ENCODE assay signal across 15 cellular contexts in genomic region chr17:82016061-82016874, GRCh38. TPM values are rescaled to one million over a fixed set of nuclear protein-coding genes. Genes with fewer than 3 reads are reported as not detected.
A peak's percentile ranks its signal among the peaks of the same experiment; 100 is the strongest.
DNase-seq lines count a peak whose midpoint lies in the region; ATAC-seq, FAIRE-seq and TF ChIP-seq lines count a peak whose summit lies in the region.
"Had no signal": no experiment of that assay in that cellular context is flagged by ENCODE, and none has a peak within 500 bp of the region (broad histone marks: within the 10 kb centered on the region; RNA-seq: fewer than 3 reads in every experiment).

No MANE protein-coding gene starts in this region.

- TF ChIP-seq CTCF in RWPE1 (conservative IDR thresholded peaks at IDR 0.05; ENCODE audit: low read depth), result no peak
- TF ChIP-seq CTCF in K562 (IDR thresholded peaks at IDR 0.05 in 2 of 3, conservative IDR thresholded peaks at IDR 0.05 in 1 of 3; ENCODE audit: insufficient read depth in 2 of 3, low read depth in 1 of 3, low read length in 3 of 3), result no peak
- no peak for TF ChIP-seq CTCF in mammary epithelial cell (conservative IDR thresholded peaks at IDR 0.05 in 1 of 2, IDR thresholded peaks at IDR 0.05 in 1 of 2; ENCODE audit: extremely low read depth in 1 of 2, insufficient read depth in 1 of 2, low read depth in 1 of 2, low read length in 2 of 2)
- no peak for TF ChIP-seq CTCF in progenitor cell of endocrine pancreas (IDR thresholded peaks at IDR 0.05; ENCODE audit: unreplicated experiment)

- H2BK15ac ChIP-seq in neuronal stem cell (ENCODE audit: low read length), result no peak overlapping the region

- no peak overlapping the region for H2BK120ac ChIP-seq in neuronal stem cell (ENCODE audit: low read depth, low read length)

- no peaks in the 10 kb centered on the region for H3K4me1 Mint-ChIP-seq in progenitor cell of endocrine pancreas (ENCODE audit: low read depth)

- no peak overlapping the region for H3K9ac ChIP-seq in K562 (ENCODE audit: insufficient read depth in 1 of 2, low read depth in 2 of 2, low read length in 2 of 2)
- H3K9ac ChIP-seq in neuronal stem cell (ENCODE audit: low read depth, low read length, poor library complexity), result no peak overlapping the region
- no peak overlapping the region for H3K9ac ChIP-seq in mammary epithelial cell (ENCODE audit: insufficient read depth, low read length)
- H3K9ac ChIP-seq: GM23248 had no signal

- no peak overlapping the region for H3K4me3 Mint-ChIP-seq in progenitor cell of endocrine pancreas (ENCODE audit: low read depth)
- H3K4me3 Mint-ChIP-seq: B cell; CD4-positive, alpha-beta T cell; H9; IgD-negative memory B cell had no signal

- FAIRE-seq in K562 (lab: Jason Lieb, UNC), result no peak
- FAIRE-seq: A204.1, GM18507 had no signal

- H4K20me1 ChIP-seq in K562 (replicated peaks; ENCODE audit: control insufficient read depth, insufficient read depth, low read length), result peaks cover 14% of the 10 kb centered on the region
- H4K20me1 ChIP-seq in mammary epithelial cell (ENCODE audit: insufficient read depth, low read length), result peaks cover 3% of the 10 kb centered on the region

- intact Hi-C loops in K562 (cut with micrococcal nuclease), result no loop called here
- intact Hi-C loops in mammary epithelial cell (cut with micrococcal nuclease), result no loop called here

- H3K27me3 ChIP-seq in K562 (ENCODE audit: control insufficient read depth in 2 of 2, insufficient read depth in 2 of 2, low read length in 2 of 2) (no peaks in the 10 kb centered on the region), neuronal stem cell (ENCODE audit: control insufficient read depth in 3 of 3, insufficient read depth in 3 of 3, low read depth in 1 of 3, low read length in 3 of 3) (no peaks in the 10 kb centered on the region), mammary epithelial cell (ENCODE audit: insufficient read depth, low read length) (no peaks in the 10 kb centered on the region)

- no peak for TF ChIP-seq EP300 in K562 (IDR thresholded peaks at IDR 0.05; ENCODE audit: low read length)

- H2BK12ac ChIP-seq in neuronal stem cell (ENCODE audit: low read length), result peak overlapping the region; percentile 58

- TF ChIP-seq RAD21 in K562 (CRISPR knock-in tag; conservative IDR thresholded peaks at IDR 0.05 in 1 of 2, IDR thresholded peaks at IDR 0.05 in 1 of 2), result no peak

- peak overlapping the region; percentile 21 for H3K14ac ChIP-seq in neuronal stem cell (ENCODE audit: low read length)

- H3K9me3 ChIP-seq in K562 (replicated peaks; ENCODE audit: control insufficient read depth, insufficient read depth, low read depth, low read length), result no peaks in the 10 kb centered on the region
- H3K9me3 ChIP-seq in neuronal stem cell (replicated peaks in 1 of 2; ENCODE audit: control insufficient read depth in 2 of 2, insufficient read depth in 1 of 2, low read depth in 1 of 2, low read length in 2 of 2), result no peaks in the 10 kb centered on the region
- no peaks in the 10 kb centered on the region for H3K9me3 ChIP-seq in mammary epithelial cell (replicated peaks; ENCODE audit: insufficient read depth, low read length)

- no peak for TF ChIP-seq POLR2A in K562 (conservative IDR thresholded peaks at IDR 0.05)

- no peaks in the 10 kb centered on the region for H3K9me1 ChIP-seq in K562 (ENCODE audit: control insufficient read depth, insufficient read depth, low read length)

- H3K4ac ChIP-seq in neuronal stem cell (ENCODE audit: low read length), result no peak overlapping the region

- WGBS in K562 (ENCODE audit: insufficient coverage, low coverage, missing lambda C conversion rate), result 85% methylated on average over 15 of the region's 28 CpGs
- WGBS in neuronal stem cell (ENCODE audit: extremely low coverage in 2 of 2, insufficient read length in 2 of 2, insufficient replicate concordance in 1 of 2), 2 donors, result no CpG with 5 or more reads among the region's 28 CpGs
- WGBS in mammary epithelial cell (ENCODE audit: low coverage, missing lambda C conversion rate), result 85% methylated on average over 11 of the region's 28 CpGs

- H3K36me3 Mint-ChIP-seq in progenitor cell of endocrine pancreas (ENCODE audit: insufficient read depth), result peaks cover 2% of the 10 kb centered on the region
- H3K36me3 Mint-ChIP-seq: IgD-negative memory B cell had no signal

- H3K4me3 ChIP-seq in K562 (no peak overlapping the region), neuronal stem cell (ENCODE audit: low read length in 2 of 2) (no peak overlapping the region), mammary epithelial cell (replicated peaks in 1 of 3; ENCODE audit: insufficient read depth in 1 of 3, low read depth in 2 of 3, low read length in 3 of 3) (no peak overlapping the region)
- H3K4me3 ChIP-seq: GM23248 had no signal

- dilution Hi-C loops in mammary epithelial cell (cut with HindIII; ENCODE audit: low sequenced_read_pairs), result loop anchor here (5.0 kb wide), 1 partner anchor 104 kb away; the partner anchor contains the start of gene PCYT2

- peaks cover 12% of the 10 kb centered on the region for H3K79me1 ChIP-seq in neuronal stem cell (ENCODE audit: low read depth, low read length)

- H3K27ac ChIP-seq in RWPE1, result peak overlapping the region; percentile 80
- H3K27ac ChIP-seq in K562 (ENCODE audit: extremely low read depth, low read depth, low read length), result no peak overlapping the region
- H3K27ac ChIP-seq in neuronal stem cell (replicated peaks; ENCODE audit: low read length), result no peak overlapping the region
- no peak overlapping the region for H3K27ac ChIP-seq in mammary epithelial cell (ENCODE audit: insufficient read depth, low read depth, low read length)
- H3K27ac ChIP-seq: GM23248 had no signal

- no peak overlapping the region for H2BK5ac ChIP-seq in neuronal stem cell (ENCODE audit: low read length)

- in situ Hi-C loops in K562 (cut with MboI), result no loop called here
- in situ Hi-C loops in mammary epithelial cell (cut with MboI; ENCODE audit: low sequenced_read_pairs in 2 of 2), result loop anchor here (5.0 to 10.0 kb wide), 2 partner anchors 49 to 51 kb away; partner anchors contain the start of gene NOTUM (in 1 of the 2)

- H2AK5ac ChIP-seq in neuronal stem cell (ENCODE audit: low read depth, low read length), result no peak overlapping the region

- H3K18ac ChIP-seq in neuronal stem cell (ENCODE audit: low read length), result no peak overlapping the region

- POLR2A ChIA-PET in RWPE1 (lab: Yijun Ruan, JAX; ENCODE audit: low non-redundant PET), result interaction anchor here (0.7 kb wide), 1 partner anchor 12 kb away, joined by 3 read pairs; no protein-coding TSS in a partner anchor
- POLR2A ChIA-PET in K562 (lab: Yijun Ruan, JAX), result interaction anchor here (0.7 to 1.0 kb wide), 2 partner anchors 19 to 73 kb away, joined by 3 to 4 read pairs; no protein-coding TSS in a partner anchor

- H3K4me2 ChIP-seq in K562 (ENCODE audit: insufficient read depth, low read length), result no peak overlapping the region
- H3K4me2 ChIP-seq in neuronal stem cell (ENCODE audit: insufficient read depth, low read length, poor library complexity, severe bottlenecking), result no peak overlapping the region
- no peak overlapping the region for H3K4me2 ChIP-seq in mammary epithelial cell (ENCODE audit: insufficient read depth, low read depth, low read length)

- H2AFZ ChIP-seq in K562 (ENCODE audit: low read depth, low read length) (no peak overlapping the region), neuronal stem cell (ENCODE audit: low read length) (no peak overlapping the region), mammary epithelial cell (ENCODE audit: low read depth, low read length) (no peak overlapping the region)
- H2AFZ ChIP-seq: GM23248 had no signal

- H3K23ac ChIP-seq in neuronal stem cell (ENCODE audit: low read depth, low read length, poor library complexity), result peak overlapping the region; percentile 31

- H4K91ac ChIP-seq in neuronal stem cell (ENCODE audit: low read depth, low read length, poor library complexity), result no peak overlapping the region

- H4K8ac ChIP-seq in neuronal stem cell (ENCODE audit: low read depth, low read length), result no peak overlapping the region

- BruUV-seq in K562 (replicated peaks; lab: Mats Ljungman, UMichigan) (no TSS peak), mammary epithelial cell (replicated peaks; lab: Mats Ljungman, UMichigan) (no TSS peak)

- H3K9me3 Mint-ChIP-seq in progenitor cell of endocrine pancreas (ENCODE audit: low read depth), result no peaks in the 10 kb centered on the region
- H3K9me3 Mint-ChIP-seq: CD4-positive, alpha-beta T cell; H9; IgD-negative memory B cell had no signal

- DNase-seq in RWPE1 (ENCODE audit: low spot score) (no peak), K562 (ENCODE audit: extremely low read depth in 1 of 4, low spot score in 3 of 4) (no peak), neuronal stem cell (ENCODE audit: low spot score) (no peak), mammary epithelial cell (no peak), progenitor cell of endocrine pancreas (ENCODE audit: low spot score, unreplicated experiment) (no peak)
- DNase-seq: C1 segment of cervical spinal cord; Calu3; CD4-positive, alpha-beta T cell; DMS 273 treated with DMSO at 0.1 percent for 48 hours; GM23248; H9 had no signal

- no peak for ATAC-seq in K562

- H3K4me1 ChIP-seq in K562 (replicated peaks in 1 of 2; ENCODE audit: control insufficient read depth in 2 of 2, insufficient read depth in 2 of 2, low read length in 2 of 2), result peaks cover 11 to 96% of the 10 kb centered on the region in 2 experiments; a peak in 4 of 5 replicates
- peaks cover 0 to 18% of the 10 kb centered on the region in 2 donors for H3K4me1 ChIP-seq in neuronal stem cell (ENCODE audit: control insufficient read depth in 2 of 2, insufficient read depth in 1 of 2, low read depth in 1 of 2, low read length in 2 of 2)
- H3K4me1 ChIP-seq in mammary epithelial cell (ENCODE audit: insufficient read depth, low read length), result peaks cover 6% of the 10 kb centered on the region

- H3K27me3 Mint-ChIP-seq in progenitor cell of endocrine pancreas, result no peaks in the 10 kb centered on the region
- H3K27me3 Mint-ChIP-seq: B cell; CD4-positive, alpha-beta T cell; IgD-negative memory B cell had no signal

- no peak overlapping the region for H3K27ac Mint-ChIP-seq in progenitor cell of endocrine pancreas
- H3K27ac Mint-ChIP-seq: B cell; CD4-positive, alpha-beta T cell; H9; IgD-negative memory B cell had no signal

- peaks cover 30% of the 10 kb centered on the region; the same call in 1 of the 3 replicates for H3K36me3 ChIP-seq in K562 (ENCODE audit: control insufficient read depth, insufficient read depth, low read length)
- H3K36me3 ChIP-seq in neuronal stem cell (replicated peaks in 1 of 2; ENCODE audit: control insufficient read depth in 2 of 2, insufficient read depth in 2 of 2, low read length in 2 of 2), result peaks cover 6 to 31% of the 10 kb centered on the region in 2 donors
- peaks cover 3% of the 10 kb centered on the region for H3K36me3 ChIP-seq in mammary epithelial cell (ENCODE audit: insufficient read depth, low read length)

- peaks cover 13% of the 10 kb centered on the region for H3K79me2 ChIP-seq in K562 (ENCODE audit: control insufficient read depth, insufficient read depth, low read length)
- peaks cover 13% of the 10 kb centered on the region for H3K79me2 ChIP-seq in mammary epithelial cell (ENCODE audit: insufficient read depth, low read length)

- CTCF ChIA-PET in RWPE1 (lab: Yijun Ruan, JAX) (interaction anchor here (0.6 to 4.1 kb wide), 4 partner anchors 29 to 93 kb away, joined by 3 to 35 read pairs (median 4); partner anchors contain the start of gene NOTUM), K562 (lab: Yijun Ruan, JAX; ENCODE audit: low intra/inter-chr PET ratio) (no interaction called here), mammary epithelial cell (lab: Charles Lee; ENCODE audit: low non-redundant PET) (no interaction called here)

RNA-seq across cellular contexts. Expression of gene CENPX, which starts 6.4 kb away (rescaled TPM):
- 52.2 and 175 TPM in 2 replicates for total RNA-seq in K562 (2011; cell fraction: chromatin; rRNA removed; ENCODE audit: low replicate concordance)
- total RNA-seq in K562 (2011; cell fraction: nucleolus; rRNA removed), result 218 and 267 TPM in 2 replicates
- total RNA-seq in K562 (2011; cell fraction: nucleoplasm; rRNA removed), result 117 and 130 TPM in 2 replicates
- total RNA-seq in K562 (2014; rRNA removed), result 318 and 420 TPM in 2 replicates
- total RNA-seq in K562 (2014; rRNA removed; fragmentation: Illumina TruSeq; extraction: Trizol), result 46.8 and 67.9 TPM in 2 replicates
- 124 and 127 TPM in 2 replicates for total RNA-seq in K562 (2015; rRNA removed; fragmentation: Illumina TruSeq; extraction: Trizol)
- 267 and 275 TPM in 2 replicates for total RNA-seq in K562 (2021)
- 170 and 181 TPM in 2 replicates for polyA plus RNA-seq in K562 (2011; rRNA removed)
- 177 and 348 TPM in 2 replicates for polyA plus RNA-seq in K562 (2011; cell fraction: cytosol; rRNA removed)
- polyA plus RNA-seq in K562 (2011; cell fraction: nucleus; rRNA removed), result 315 and 491 TPM in 2 replicates
- 133 and 234 TPM in 2 replicates for polyA plus RNA-seq in K562 (2012)
- 115 and 158 TPM in 2 replicates for polyA plus RNA-seq in K562 (2014; fragmentation: Illumina TruSeq; extraction: Trizol)
- 100 to 1,000 TPM in 1 of 2 experiments, 10 to 100 TPM in 1; 32.7 to 113 TPM for polyA plus RNA-seq in K562 (2014; fragmentation: Nextera tagmentation; extraction: Ambion mirVana)
- polyA plus RNA-seq in K562 (2014; rRNA removed), result 352 and 375 TPM in 2 replicates
- polyA minus RNA-seq in K562 (2011; rRNA and poly(A)+ RNA removed), result 20.5 and 34.2 TPM in 2 replicates
- 62.7 and 65.0 TPM in 2 replicates for polyA minus RNA-seq in K562 (2011; cell fraction: cytosol; rRNA and poly(A)+ RNA removed)
- polyA minus RNA-seq in K562 (2011; cell fraction: nucleus; rRNA and poly(A)+ RNA removed), result 51.4 and 58.3 TPM in 2 replicates
- polyA plus RNA-seq in neuronal stem cell (2013, experiment 1 of 2), result 45.1 TPM
- polyA plus RNA-seq in neuronal stem cell (2013, experiment 2 of 2), result 45.1 TPM
- total RNA-seq in mammary epithelial cell, result 10 to 100 TPM in 1 of 2 donors, 1 to 10 TPM in 1; 6.8 to 62.8 TPM
- polyA plus RNA-seq in mammary epithelial cell, result 102 TPM
- polyA minus RNA-seq in mammary epithelial cell, result 9.9 TPM
- total RNA-seq in progenitor cell of endocrine pancreas, result 64.1 and 66.2 TPM in 2 replicates

RNA-seq across cellular contexts. Expression of gene LRRC45, which starts 6.8 kb away (rescaled TPM):
- total RNA-seq in K562 (2011; cell fraction: chromatin; rRNA removed; ENCODE audit: low replicate concordance), result 25.2 and 72.7 TPM in 2 replicates
- total RNA-seq in K562 (2011; cell fraction: nucleolus; rRNA removed), result 47.9 and 57.9 TPM in 2 replicates
- total RNA-seq in K562 (2011; cell fraction: nucleoplasm; rRNA removed), result 27.0 and 29.0 TPM in 2 replicates
- total RNA-seq in K562 (2014; rRNA removed) (21.5 and 21.7 TPM in 2 replicates), K562 (2014; rRNA removed; fragmentation: Illumina TruSeq; extraction: Trizol) (1.8 and 3.5 TPM in 2 replicates), K562 (2015; rRNA removed; fragmentation: Illumina TruSeq; extraction: Trizol) (11.2 and 13.1 TPM in 2 replicates), K562 (2021) (16.6 and 19.1 TPM in 2 replicates), mammary epithelial cell (10 to 100 TPM in 1 of 2 donors, 1 to 10 TPM in 1; 4.5 to 10.9 TPM), progenitor cell of endocrine pancreas (39.4 and 43.7 TPM in 2 replicates)
- polyA plus RNA-seq in K562 (2011; rRNA removed) (7.2 and 10.4 TPM in 2 replicates), K562 (2014; fragmentation: Illumina TruSeq; extraction: Trizol) (4.2 and 4.3 TPM in 2 replicates), K562 (2014; fragmentation: Nextera tagmentation; extraction: Ambion mirVana) (not detected), K562 (2014; rRNA removed) (18.4 and 26.6 TPM in 2 replicates), mammary epithelial cell (6.8 TPM)
- polyA plus RNA-seq in K562 (2011; cell fraction: cytosol; rRNA removed), result 6.3 and 10.0 TPM in 2 replicates
- 87.0 and 113 TPM in 2 replicates for polyA plus RNA-seq in K562 (2011; cell fraction: nucleus; rRNA removed)
- polyA plus RNA-seq in K562 (2012), result 12.2 and 13.1 TPM in 2 replicates
- 2.0 and 4.1 TPM in 2 replicates for polyA minus RNA-seq in K562 (2011; rRNA and poly(A)+ RNA removed)
- polyA minus RNA-seq in K562 (2011; cell fraction: cytosol; rRNA and poly(A)+ RNA removed), result 5.8 and 7.1 TPM in 2 replicates
- 21.4 and 23.9 TPM in 2 replicates for polyA minus RNA-seq in K562 (2011; cell fraction: nucleus; rRNA and poly(A)+ RNA removed)
- 13.2 TPM for polyA plus RNA-seq in neuronal stem cell (2013, experiment 1 of 2)
- 12.5 TPM for polyA plus RNA-seq in neuronal stem cell (2013, experiment 2 of 2)
- polyA minus RNA-seq in mammary epithelial cell, result 4.7 TPM

RNA-seq across cellular contexts. Expression of gene RAC3, which starts 15.2 kb away (rescaled TPM):
- total RNA-seq in K562 (2011; cell fraction: chromatin; rRNA removed; ENCODE audit: low replicate concordance), result 19.4 and 85.2 TPM in 2 replicates
- 134 and 179 TPM in 2 replicates for total RNA-seq in K562 (2011; cell fraction: nucleolus; rRNA removed)
- total RNA-seq in K562 (2011; cell fraction: nucleoplasm; rRNA removed), result 71.3 and 86.0 TPM in 2 replicates
- total RNA-seq in K562 (2014; rRNA removed) (292 and 377 TPM in 2 replicates), K562 (2014; rRNA removed; fragmentation: Illumina TruSeq; extraction: Trizol) (21.8 and 30.5 TPM in 2 replicates), K562 (2015; rRNA removed; fragmentation: Illumina TruSeq; extraction: Trizol) (91.3 and 98.6 TPM in 2 replicates), K562 (2021) (133 and 139 TPM in 2 replicates), mammary epithelial cell (1 to 10 TPM; 6.7 to 8.0 TPM), progenitor cell of endocrine pancreas (25.2 and 26.2 TPM in 2 replicates)
- polyA plus RNA-seq in K562 (2011; rRNA removed) (118 and 135 TPM in 2 replicates), K562 (2014; fragmentation: Illumina TruSeq; extraction: Trizol) (137 and 193 TPM in 2 replicates), K562 (2014; fragmentation: Nextera tagmentation; extraction: Ambion mirVana) (under 1 TPM; 0.23 to 0.28 TPM), K562 (2014; rRNA removed) (281 and 307 TPM in 2 replicates), mammary epithelial cell (18.4 TPM)
- polyA plus RNA-seq in K562 (2011; cell fraction: cytosol; rRNA removed), result 275 and 623 TPM in 2 replicates
- 159 and 273 TPM in 2 replicates for polyA plus RNA-seq in K562 (2011; cell fraction: nucleus; rRNA removed)
- polyA plus RNA-seq in K562 (2012), result 51.3 and 82.3 TPM in 2 replicates
- 16.0 and 29.2 TPM in 2 replicates for polyA minus RNA-seq in K562 (2011; rRNA and poly(A)+ RNA removed)
- polyA minus RNA-seq in K562 (2011; cell fraction: cytosol; rRNA and poly(A)+ RNA removed), result 66.2 and 68.0 TPM in 2 replicates
- polyA minus RNA-seq in K562 (2011; cell fraction: nucleus; rRNA and poly(A)+ RNA removed), result 52.2 and 55.2 TPM in 2 replicates
- 61.3 TPM for polyA plus RNA-seq in neuronal stem cell (2013, experiment 1 of 2)
- polyA plus RNA-seq in neuronal stem cell (2013, experiment 2 of 2), result 55.7 TPM
- 12.0 TPM for polyA minus RNA-seq in mammary epithelial cell
- polyA plus RNA-seq: IgD-negative memory B cell had no signal

RNA-seq across cellular contexts. Expression of gene DCXR, which starts 21.2 kb away (rescaled TPM):
- total RNA-seq in K562 (2011; cell fraction: chromatin; rRNA removed; ENCODE audit: low replicate concordance), result 78.8 and 254 TPM in 2 replicates
- 329 and 354 TPM in 2 replicates for total RNA-seq in K562 (2011; cell fraction: nucleolus; rRNA removed)
- total RNA-seq in K562 (2011; cell fraction: nucleoplasm; rRNA removed), result 133 and 150 TPM in 2 replicates
- total RNA-seq in K562 (2014; rRNA removed) (165 and 194 TPM in 2 replicates), K562 (2014; rRNA removed; fragmentation: Illumina TruSeq; extraction: Trizol) (41.1 and 66.0 TPM in 2 replicates), K562 (2015; rRNA removed; fragmentation: Illumina TruSeq; extraction: Trizol) (76.0 and 90.0 TPM in 2 replicates), K562 (2021) (235 and 256 TPM in 2 replicates), mammary epithelial cell (10 to 100 TPM; 27.7 to 68.9 TPM), progenitor cell of endocrine pancreas (72.2 and 77.6 TPM in 2 replicates)
- polyA plus RNA-seq in K562 (2011; rRNA removed) (156 and 201 TPM in 2 replicates), K562 (2014; fragmentation: Illumina TruSeq; extraction: Trizol) (243 and 274 TPM in 2 replicates), K562 (2014; fragmentation: Nextera tagmentation; extraction: Ambion mirVana) (10 to 100 TPM; 21.3 to 50.3 TPM), K562 (2014; rRNA removed) (229 and 261 TPM in 2 replicates), mammary epithelial cell (79.0 TPM)
- 404 and 845 TPM in 2 replicates for polyA plus RNA-seq in K562 (2011; cell fraction: cytosol; rRNA removed)
- polyA plus RNA-seq in K562 (2011; cell fraction: nucleus; rRNA removed), result 611 and 714 TPM in 2 replicates
- 229 and 244 TPM in 2 replicates for polyA plus RNA-seq in K562 (2012)
- 34.8 and 73.6 TPM in 2 replicates for polyA minus RNA-seq in K562 (2011; rRNA and poly(A)+ RNA removed)
- polyA minus RNA-seq in K562 (2011; cell fraction: cytosol; rRNA and poly(A)+ RNA removed), result 67.3 and 81.5 TPM in 2 replicates
- polyA minus RNA-seq in K562 (2011; cell fraction: nucleus; rRNA and poly(A)+ RNA removed), result 104 and 111 TPM in 2 replicates
- polyA plus RNA-seq in neuronal stem cell (2013, experiment 1 of 2), result 72.9 TPM
- polyA plus RNA-seq in neuronal stem cell (2013, experiment 2 of 2), result 72.2 TPM
- 52.5 TPM for polyA minus RNA-seq in mammary epithelial cell

RNA-seq across cellular contexts. Expression of gene RFNG, which starts 35.3 kb away (rescaled TPM):
- total RNA-seq in K562 (2011; cell fraction: chromatin; rRNA removed; ENCODE audit: low replicate concordance), result 23.1 and 61.7 TPM in 2 replicates
- total RNA-seq in K562 (2011; cell fraction: nucleolus; rRNA removed), result 74.4 and 74.9 TPM in 2 replicates
- total RNA-seq in K562 (2011; cell fraction: nucleoplasm; rRNA removed), result 36.5 and 40.5 TPM in 2 replicates
- total RNA-seq in K562 (2014; rRNA removed) (23.6 and 28.4 TPM in 2 replicates), K562 (2014; rRNA removed; fragmentation: Illumina TruSeq; extraction: Trizol) (6.5 and 9.5 TPM in 2 replicates), K562 (2015; rRNA removed; fragmentation: Illumina TruSeq; extraction: Trizol) (11.1 and 14.3 TPM in 2 replicates), K562 (2021) (26.9 and 30.2 TPM in 2 replicates), mammary epithelial cell (10 to 100 TPM; 37.7 to 38.2 TPM), progenitor cell of endocrine pancreas (60.1 and 65.5 TPM in 2 replicates)
- polyA plus RNA-seq in K562 (2011; rRNA removed) (9.2 and 17.2 TPM in 2 replicates), K562 (2014; fragmentation: Illumina TruSeq; extraction: Trizol) (9.0 and 18.5 TPM in 2 replicates), K562 (2014; fragmentation: Nextera tagmentation; extraction: Ambion mirVana) (under 1 TPM; 0.32 to 0.66 TPM), K562 (2014; rRNA removed) (32.6 and 32.8 TPM in 2 replicates), mammary epithelial cell (13.6 TPM)
- 12.2 and 23.8 TPM in 2 replicates for polyA plus RNA-seq in K562 (2011; cell fraction: cytosol; rRNA removed)
- polyA plus RNA-seq in K562 (2011; cell fraction: nucleus; rRNA removed), result 144 and 164 TPM in 2 replicates
- polyA plus RNA-seq in K562 (2012), result 16.9 and 35.2 TPM in 2 replicates
- polyA minus RNA-seq in K562 (2011; rRNA and poly(A)+ RNA removed), result 2.0 TPM in 2 replicates
- polyA minus RNA-seq in K562 (2011; cell fraction: cytosol; rRNA and poly(A)+ RNA removed), result 11.7 and 13.1 TPM in 2 replicates
- polyA minus RNA-seq in K562 (2011; cell fraction: nucleus; rRNA and poly(A)+ RNA removed), result 11.4 and 14.3 TPM in 2 replicates
- 25.7 TPM for polyA plus RNA-seq in neuronal stem cell (2013, experiment 1 of 2)
- polyA plus RNA-seq in neuronal stem cell (2013, experiment 2 of 2), result 26.2 TPM
- 21.2 TPM for polyA minus RNA-seq in mammary epithelial cell
